In the genomic region with DNA sequence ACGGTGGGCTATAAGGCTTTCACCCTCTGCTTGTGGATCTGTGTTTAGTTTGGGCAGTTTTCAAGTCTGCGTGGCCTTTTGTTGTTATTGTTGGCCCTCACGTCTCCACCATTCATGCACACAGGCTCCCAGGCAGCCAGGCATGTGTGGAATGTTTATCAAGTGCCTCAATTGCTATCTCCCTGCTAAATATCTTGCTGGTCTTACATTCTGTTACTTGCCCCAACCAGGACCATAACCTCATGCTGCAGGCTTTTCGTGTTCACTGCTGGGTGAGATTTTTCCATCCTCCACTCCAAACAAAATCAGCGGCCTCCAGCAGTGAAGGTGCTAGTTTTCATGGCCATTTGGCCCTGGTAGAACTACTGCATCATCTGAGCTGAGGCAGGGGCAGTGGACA, we compare ENCODE assay signal across 16 cellular contexts.
DNase-seq lines count a peak whose midpoint lies in the region; ATAC-seq and TF ChIP-seq lines count a peak whose summit lies in the region.
"Had no signal": no experiment of that assay in that cellular context is flagged by ENCODE, and none has a peak within 500 bp of the region (broad histone marks: within the 10 kb centered on the region; RNA-seq: fewer than 3 reads in every experiment).

No MANE protein-coding gene starts in this region.

- H3K27ac ChIP-seq in breast epithelium (no peak overlapping the region), mesendoderm (ENCODE audit: low read depth, low read length) (peak overlapping the region; percentile 40)
- H3K27ac ChIP-seq: 22Rv1, prostate gland, SK-N-MC had no signal

- H4K8ac ChIP-seq in mesendoderm (ENCODE audit: low read depth, low read length) = no peak overlapping the region

- CTCF ChIA-PET in MCF 10A (lab: Yijun Ruan, JAX) = interaction anchor here (0.7 kb wide), 1 partner anchor 13 kb away, joined by 3 read pairs; no protein-coding TSS in a partner anchor

- H3K36me3 Mint-ChIP-seq in MCF 10A (ENCODE audit: insufficient read depth, unreplicated experiment) = no peaks in the 10 kb centered on the region
- H3K36me3 Mint-ChIP-seq in activated T-cell treated with anti-CD3 and anti-CD28 coated beads, Interleukin-2, amount 50 U/mL, for 24 hours (ENCODE audit: low read depth) = no peaks in the 10 kb centered on the region

- H3K9me3 Mint-ChIP-seq in MCF 10A (ENCODE audit: unreplicated experiment) = peaks cover 8% of the 10 kb centered on the region
- H3K9me3 Mint-ChIP-seq in activated T-cell treated with anti-CD3 and anti-CD28 coated beads, Interleukin-2, amount 50 U/mL, for 24 hours = peaks cover 27% of the 10 kb centered on the region

- intact Hi-C loops in MCF 10A (cut with micrococcal nuclease) = no loop called here
- intact Hi-C loops in breast epithelium (cut with DNase I; ENCODE audit: low total_unique reads) = no loop called here
- intact Hi-C loops in Right ventricle myocardium superior (cut with DNase I) = no loop called here

- no peak overlapping the region for H3K4me3 ChIP-seq in breast epithelium
- H3K4me3 ChIP-seq in mesendoderm (ENCODE audit: low read length) = no peak overlapping the region
- H3K4me3 ChIP-seq: prostate gland, SK-N-MC had no signal

- no peaks in the 10 kb centered on the region for H3K79me2 ChIP-seq in mesendoderm (ENCODE audit: control insufficient read depth, insufficient read depth, low read length)

- no peaks in the 10 kb centered on the region for H3K36me3 ChIP-seq in breast epithelium
- H3K36me3 ChIP-seq in mesendoderm (ENCODE audit: control insufficient read depth, insufficient read depth, low read length) = no peaks in the 10 kb centered on the region
- H3K36me3 ChIP-seq: prostate gland had no signal

- TF ChIP-seq POLR2A in breast epithelium (IDR thresholded peaks at IDR 0.05) = no peak

- no peaks in the 10 kb centered on the region for H3K4me1 ChIP-seq in breast epithelium
- no peaks in the 10 kb centered on the region for H3K4me1 ChIP-seq in mesendoderm (ENCODE audit: control insufficient read depth, low read depth, low read length)
- H3K4me1 ChIP-seq: prostate gland had no signal

- POLR2A ChIA-PET in MCF 10A (lab: Yijun Ruan, JAX) = interaction anchor here (0.9 to 1.8 kb wide), 5 partner anchors 18 to 125 kb away, joined by 3 to 8 read pairs (median 5); no protein-coding TSS in a partner anchor

- peak; percentile 57 for DNase-seq in MCF 10A (ENCODE audit: unreplicated experiment)
- DNase-seq in breast epithelium (ENCODE audit: low spot score in 2 of 2) = no peak
- DNase-seq in Right ventricle myocardium superior = peak; percentile 63
- DNase-seq in mesendoderm = peak; percentile 98
- DNase-seq in mesenteric fat pad (ENCODE audit: low spot score) = no peak
- DNase-seq in HPDE6-E6E7 (ENCODE audit: extremely low spot score) = no peak
- no peak for DNase-seq in activated T-cell treated with anti-CD3 and anti-CD28 coated beads, Interleukin-2, amount 50 U/mL, for 24 hours
- no peak for DNase-seq in NCI-H1930 (lab: John Stamatoyannopoulos, UW)
- DNase-seq: activated CD4-positive, CD25-positive, alpha-beta regulatory T cell treated with anti-CD3 and anti-CD28 coated beads, Interleukin-2, amount 50 U/mL, for 72 hours; DMS53; NCI-H1092; NCI-H526 treated with DMSO at 0.1 percent for 48 hours had no signal

- no peak overlapping the region for H3K9ac ChIP-seq in mesendoderm (ENCODE audit: low read length)

- H3K27ac Mint-ChIP-seq in MCF 10A (ENCODE audit: low read depth, unreplicated experiment) = peak overlapping the region; percentile 14
- H3K27ac Mint-ChIP-seq in activated T-cell treated with anti-CD3 and anti-CD28 coated beads, Interleukin-2, amount 50 U/mL, for 24 hours = no peak overlapping the region
- H3K27ac Mint-ChIP-seq: activated T-helper 17 cell treated with anti-CD3 and anti-CD28 coated beads, Interleukin-2, amount 50 U/mL, for 72 hours had no signal

- no peak for TF ChIP-seq CTCF in MCF 10A (IDR thresholded peaks at IDR 0.05; ENCODE audit: unreplicated experiment)
- TF ChIP-seq CTCF in breast epithelium (IDR thresholded peaks at IDR 0.05) = no peak

- H3K27me3 Mint-ChIP-seq in MCF 10A (ENCODE audit: insufficient read depth, unreplicated experiment) = no peaks in the 10 kb centered on the region
- H3K27me3 Mint-ChIP-seq in activated T-cell treated with anti-CD3 and anti-CD28 coated beads, Interleukin-2, amount 50 U/mL, for 24 hours = no peaks in the 10 kb centered on the region
- H3K27me3 Mint-ChIP-seq: activated T-helper 17 cell treated with anti-CD3 and anti-CD28 coated beads, Interleukin-2, amount 50 U/mL, for 72 hours had no signal

- H3K4me3 Mint-ChIP-seq in MCF 10A (ENCODE audit: unreplicated experiment) = no peak overlapping the region
- H3K4me3 Mint-ChIP-seq in activated T-cell treated with anti-CD3 and anti-CD28 coated beads, Interleukin-2, amount 50 U/mL, for 24 hours = no peak overlapping the region
- H3K4me3 Mint-ChIP-seq: activated T-helper 17 cell treated with anti-CD3 and anti-CD28 coated beads, Interleukin-2, amount 50 U/mL, for 72 hours had no signal

- peaks cover 0 to 3% of the 10 kb centered on the region in 2 donors for H3K9me3 ChIP-seq in breast epithelium
- H3K9me3 ChIP-seq: prostate gland had no signal

- H2BK120ac ChIP-seq in mesendoderm (ENCODE audit: low read depth, low read length) = no peak overlapping the region

- peak overlapping the region; percentile 45 for H2BK15ac ChIP-seq in mesendoderm (replicated peaks; ENCODE audit: low read depth)

- H3K27me3 ChIP-seq in breast epithelium = no peaks in the 10 kb centered on the region
- no peaks in the 10 kb centered on the region for H3K27me3 ChIP-seq in mesendoderm (ENCODE audit: insufficient read depth, low read length, poor library complexity)

- no peak overlapping the region for H3K18ac ChIP-seq in mesendoderm (ENCODE audit: low read length)

- no peak overlapping the region for H3K4ac ChIP-seq in mesendoderm (ENCODE audit: low read depth, low read length)

- peaks cover 18% of the 10 kb centered on the region for H3K4me1 Mint-ChIP-seq in MCF 10A (ENCODE audit: insufficient read depth, unreplicated experiment)
- H3K4me1 Mint-ChIP-seq in activated T-cell treated with anti-CD3 and anti-CD28 coated beads, Interleukin-2, amount 50 U/mL, for 24 hours (ENCODE audit: low read depth) = no peaks in the 10 kb centered on the region
- H3K4me1 Mint-ChIP-seq: activated T-helper 17 cell treated with anti-CD3 and anti-CD28 coated beads, Interleukin-2, amount 50 U/mL, for 72 hours had no signal

- no peak overlapping the region for H4K5ac ChIP-seq in mesendoderm (ENCODE audit: low read length)

- WGBS in mesendoderm (ENCODE audit: extremely low coverage, insufficient coverage, low lambda C conversion rate) = no CpG with 5 or more reads among the region's 5 CpGs

- no peak overlapping the region for H3K56ac ChIP-seq in mesendoderm (ENCODE audit: low read length)

- H2BK5ac ChIP-seq in mesendoderm (ENCODE audit: low read length) = no peak overlapping the region

- no peak overlapping the region for H2AK5ac ChIP-seq in mesendoderm (ENCODE audit: low read length)

- H3K4me2 ChIP-seq in mesendoderm (ENCODE audit: low read length) = no peak overlapping the region

- no TSS peak for BruUV-seq in MCF 10A (replicated peaks; lab: Mats Ljungman, UMichigan)

- peak; percentile 91 for ATAC-seq in Right ventricle myocardium superior (ENCODE audit: poor library complexity)
- ATAC-seq: activated T-helper 17 cell treated with anti-CD3 and anti-CD28 coated beads, Interleukin-2, amount 50 U/mL, for 72 hours had no signal

- H3K79me1 ChIP-seq in mesendoderm (ENCODE audit: low read length) = no peaks in the 10 kb centered on the region

- no peak overlapping the region for H3K23ac ChIP-seq in mesendoderm (ENCODE audit: low read length)

Comparison
In these comparisons a context has a peak if more than half of its experiments do, and no peak if none do; other contexts are left out.
1. DNase-seq: peak in MCF 10A (single experiment), Right ventricle myocardium superior (single experiment) and mesendoderm (single experiment); none in breast epithelium (0 of 2), mesenteric fat pad (single experiment), HPDE6-E6E7 (single experiment), activated T-cell treated with anti-CD3 and anti-CD28 coated beads, Interleukin-2, amount 50 U/mL, for 24 hours (single experiment) and NCI-H1930 (0 of 2).